In the genomic region with DNA sequence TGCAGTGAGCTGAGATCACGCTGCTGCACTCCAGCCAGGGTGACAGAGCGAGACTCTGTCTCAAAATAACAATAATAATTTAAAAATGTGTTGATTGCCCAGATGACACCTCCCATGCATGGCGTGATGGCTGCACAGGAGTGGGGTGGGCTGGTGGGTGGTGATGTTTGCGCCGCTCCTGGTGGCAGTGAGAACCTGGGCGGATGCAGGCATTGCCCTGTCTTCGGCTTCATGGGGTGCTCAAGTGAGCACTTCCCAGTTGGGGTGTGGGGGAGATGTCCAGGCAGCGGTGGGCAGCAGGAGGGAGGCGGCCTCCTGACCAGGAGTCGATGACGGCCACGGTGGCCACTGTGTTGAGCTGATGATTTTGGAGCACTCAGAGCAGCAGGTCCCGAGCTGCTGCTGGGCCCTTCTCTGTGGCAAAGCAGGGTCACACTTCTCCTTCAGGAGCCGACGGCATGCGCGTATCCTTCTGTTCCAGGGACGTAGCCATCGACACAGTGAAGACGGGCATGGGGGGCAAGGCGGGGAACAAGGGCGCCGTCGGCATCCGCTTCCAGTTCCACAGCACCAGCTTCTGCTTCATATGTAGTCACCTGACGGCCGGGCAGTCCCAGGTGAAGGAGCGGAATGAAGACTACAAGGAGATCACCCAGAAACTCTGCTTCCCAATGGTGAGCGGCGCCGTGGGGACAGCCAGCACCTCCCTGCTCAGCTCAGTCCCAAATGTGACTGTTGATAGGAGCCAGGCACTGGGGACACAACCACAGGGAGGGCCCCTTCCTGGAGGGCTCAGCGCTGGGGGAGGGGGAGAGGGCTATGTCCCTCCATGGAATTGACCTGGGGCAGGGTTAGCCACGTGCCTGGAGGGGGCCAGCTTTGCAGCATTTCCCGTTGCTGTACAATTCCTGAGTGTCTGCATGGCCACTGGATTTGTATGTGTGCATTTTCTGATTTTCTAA, we compare ENCODE assay signal across 1 cellular context.
TF ChIP-seq lines count a peak whose summit lies in the region.

No MANE protein-coding gene starts in this region.

TF ChIP-seq in K562, 482 proteins besides CTCF, POLR2A, EP300 and RAD21 (continued from another document):
- TF ChIP-seq, protein P1, sequence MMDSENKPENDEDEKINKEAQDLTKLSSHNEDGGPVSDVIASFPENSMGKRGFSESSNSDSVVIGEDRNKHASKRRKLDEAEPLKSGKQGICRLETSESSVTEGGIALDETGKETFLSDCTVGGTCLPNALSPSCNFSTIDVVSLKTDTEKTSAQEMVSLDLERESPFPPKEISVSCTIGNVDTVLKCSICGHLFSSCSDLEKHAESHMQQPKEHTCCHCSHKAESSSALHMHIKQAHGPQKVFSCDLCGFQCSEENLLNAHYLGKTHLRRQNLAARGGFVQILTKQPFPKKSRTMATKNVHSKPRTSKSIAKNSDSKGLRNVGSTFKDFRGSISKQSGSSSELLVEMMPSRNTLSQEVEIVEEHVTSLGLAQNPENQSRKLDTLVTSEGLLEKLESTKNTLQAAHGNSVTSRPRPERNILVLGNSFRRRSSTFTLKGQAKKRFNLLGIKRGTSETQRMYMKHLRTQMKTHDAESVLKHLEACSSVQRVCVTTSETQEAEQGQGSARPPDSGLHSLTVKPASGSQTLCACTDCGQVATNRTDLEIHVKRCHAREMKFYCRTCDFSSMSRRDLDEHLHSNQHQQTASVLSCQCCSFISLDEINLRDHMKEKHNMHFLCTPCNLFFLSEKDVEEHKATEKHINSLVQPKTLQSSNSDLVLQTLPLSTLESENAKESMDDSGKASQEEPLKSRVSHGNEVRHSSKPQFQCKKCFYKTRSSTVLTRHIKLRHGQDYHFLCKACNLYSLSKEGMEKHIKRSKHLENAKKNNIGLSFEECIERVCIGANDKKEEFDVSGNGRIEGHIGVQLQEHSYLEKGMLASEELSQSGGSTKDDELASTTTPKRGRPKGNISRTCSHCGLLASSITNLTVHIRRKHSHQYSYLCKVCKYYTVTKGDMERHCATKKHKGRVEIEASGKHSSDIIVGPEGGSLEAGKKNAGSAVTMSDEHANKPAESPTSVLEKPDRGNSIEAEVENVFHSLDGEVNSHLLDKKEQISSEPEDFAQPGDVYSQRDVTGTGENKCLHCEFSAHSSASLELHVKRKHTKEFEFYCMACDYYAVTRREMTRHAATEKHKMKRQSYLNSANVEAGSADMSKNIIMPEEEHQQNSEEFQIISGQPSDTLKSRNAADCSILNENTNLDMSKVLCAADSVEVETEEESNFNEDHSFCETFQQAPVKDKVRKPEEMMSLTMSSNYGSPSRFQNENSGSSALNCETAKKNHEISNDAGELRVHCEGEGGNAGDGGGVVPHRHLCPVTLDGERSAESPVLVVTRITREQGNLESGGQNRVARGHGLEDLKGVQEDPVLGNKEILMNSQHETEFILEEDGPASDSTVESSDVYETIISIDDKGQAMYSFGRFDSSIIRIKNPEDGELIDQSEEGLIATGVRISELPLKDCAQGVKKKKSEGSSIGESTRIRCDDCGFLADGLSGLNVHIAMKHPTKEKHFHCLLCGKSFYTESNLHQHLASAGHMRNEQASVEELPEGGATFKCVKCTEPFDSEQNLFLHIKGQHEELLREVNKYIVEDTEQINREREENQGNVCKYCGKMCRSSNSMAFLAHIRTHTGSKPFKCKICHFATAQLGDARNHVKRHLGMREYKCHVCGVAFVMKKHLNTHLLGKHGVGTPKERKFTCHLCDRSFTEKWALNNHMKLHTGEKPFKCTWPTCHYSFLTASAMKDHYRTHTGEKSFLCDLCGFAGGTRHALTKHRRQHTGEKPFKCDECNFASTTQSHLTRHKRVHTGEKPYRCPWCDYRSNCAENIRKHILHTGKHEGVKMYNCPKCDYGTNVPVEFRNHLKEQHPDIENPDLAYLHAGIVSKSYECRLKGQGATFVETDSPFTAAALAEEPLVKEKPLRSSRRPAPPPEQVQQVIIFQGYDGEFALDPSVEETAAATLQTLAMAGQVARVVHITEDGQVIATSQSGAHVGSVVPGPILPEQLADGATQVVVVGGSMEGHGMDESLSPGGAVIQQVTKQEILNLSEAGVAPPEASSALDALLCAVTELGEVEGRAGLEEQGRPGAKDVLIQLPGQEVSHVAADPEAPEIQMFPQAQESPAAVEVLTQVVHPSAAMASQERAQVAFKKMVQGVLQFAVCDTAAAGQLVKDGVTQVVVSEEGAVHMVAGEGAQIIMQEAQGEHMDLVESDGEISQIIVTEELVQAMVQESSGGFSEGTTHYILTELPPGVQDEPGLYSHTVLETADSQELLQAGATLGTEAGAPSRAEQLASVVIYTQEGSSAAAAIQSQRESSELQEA (IDR thresholded peaks at IDR 0.05; ENCODE audit: low read depth), result no peak
- TF ChIP-seq ARID2 (IDR thresholded peaks at IDR 0.05), result no peak
- TF ChIP-seq EGR1 (conservative IDR thresholded peaks at IDR 0.05), result no peak
- TF ChIP-seq, protein P2, sequence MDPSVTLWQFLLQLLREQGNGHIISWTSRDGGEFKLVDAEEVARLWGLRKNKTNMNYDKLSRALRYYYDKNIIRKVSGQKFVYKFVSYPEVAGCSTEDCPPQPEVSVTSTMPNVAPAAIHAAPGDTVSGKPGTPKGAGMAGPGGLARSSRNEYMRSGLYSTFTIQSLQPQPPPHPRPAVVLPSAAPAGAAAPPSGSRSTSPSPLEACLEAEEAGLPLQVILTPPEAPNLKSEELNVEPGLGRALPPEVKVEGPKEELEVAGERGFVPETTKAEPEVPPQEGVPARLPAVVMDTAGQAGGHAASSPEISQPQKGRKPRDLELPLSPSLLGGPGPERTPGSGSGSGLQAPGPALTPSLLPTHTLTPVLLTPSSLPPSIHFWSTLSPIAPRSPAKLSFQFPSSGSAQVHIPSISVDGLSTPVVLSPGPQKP (CRISPR knock-in tag; IDR thresholded peaks at IDR 0.05), result no peak
- no peak for TF ChIP-seq ZNF431 (CRISPR knock-in tag; IDR thresholded peaks at IDR 0.05)
- TF ChIP-seq, protein P3, sequence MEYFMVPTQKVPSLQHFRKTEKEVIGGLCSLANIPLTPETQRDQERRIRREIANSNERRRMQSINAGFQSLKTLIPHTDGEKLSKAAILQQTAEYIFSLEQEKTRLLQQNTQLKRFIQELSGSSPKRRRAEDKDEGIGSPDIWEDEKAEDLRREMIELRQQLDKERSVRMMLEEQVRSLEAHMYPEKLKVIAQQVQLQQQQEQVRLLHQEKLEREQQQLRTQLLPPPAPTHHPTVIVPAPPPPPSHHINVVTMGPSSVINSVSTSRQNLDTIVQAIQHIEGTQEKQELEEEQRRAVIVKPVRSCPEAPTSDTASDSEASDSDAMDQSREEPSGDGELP (CRISPR knock-in tag; IDR thresholded peaks at IDR 0.05; ENCODE audit: borderline replicate concordance), result no peak
- no peak for TF ChIP-seq NEUROD1 (IDR thresholded peaks at IDR 0.05; ENCODE audit: borderline replicate concordance, low read depth, low read length, partially characterized antibody)
- 0 out of 4 replicates have a peak, but pooled peaks of 1 of the 2 experiments have one; percentile 16 for TF ChIP-seq HDAC1 (IDR thresholded peaks at IDR 0.05)
- 0 out of 2 replicates have a peak, but pooled peaks have one; percentile 30 for TF ChIP-seq POLR2G (IDR thresholded peaks at IDR 0.05; ENCODE audit: low read depth, low read length)
- no peak for TF ChIP-seq ZNF224 (CRISPR knock-in tag; IDR thresholded peaks at IDR 0.05)
- TF ChIP-seq, protein P4, sequence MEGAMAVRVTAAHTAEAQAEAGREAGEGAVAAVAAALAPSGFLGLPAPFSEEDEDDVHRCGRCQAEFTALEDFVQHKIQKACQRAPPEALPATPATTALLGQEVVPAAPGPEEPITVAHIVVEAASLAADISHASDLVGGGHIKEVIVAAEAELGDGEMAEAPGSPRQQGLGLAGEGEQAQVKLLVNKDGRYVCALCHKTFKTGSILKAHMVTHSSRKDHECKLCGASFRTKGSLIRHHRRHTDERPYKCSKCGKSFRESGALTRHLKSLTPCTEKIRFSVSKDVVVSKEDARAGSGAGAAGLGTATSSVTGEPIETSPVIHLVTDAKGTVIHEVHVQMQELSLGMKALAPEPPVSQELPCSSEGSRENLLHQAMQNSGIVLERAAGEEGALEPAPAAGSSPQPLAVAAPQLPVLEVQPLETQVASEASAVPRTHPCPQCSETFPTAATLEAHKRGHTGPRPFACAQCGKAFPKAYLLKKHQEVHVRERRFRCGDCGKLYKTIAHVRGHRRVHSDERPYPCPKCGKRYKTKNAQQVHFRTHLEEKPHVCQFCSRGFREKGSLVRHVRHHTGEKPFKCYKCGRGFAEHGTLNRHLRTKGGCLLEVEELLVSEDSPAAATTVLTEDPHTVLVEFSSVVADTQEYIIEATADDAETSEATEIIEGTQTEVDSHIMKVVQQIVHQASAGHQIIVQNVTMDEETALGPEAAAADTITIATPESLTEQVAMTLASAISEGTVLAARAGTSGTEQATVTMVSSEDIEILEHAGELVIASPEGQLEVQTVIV (CRISPR knock-in tag; IDR thresholded peaks at IDR 0.05; ENCODE audit: borderline replicate concordance), result no peak
- 0 out of 4 replicates have a peak, but pooled peaks of 1 of the 2 experiments have one; percentile 16 for TF ChIP-seq SRF (CRISPR knock-in tag; IDR thresholded peaks at IDR 0.05)
- peak in 1 of 2 experiments; percentile 81; a peak in 2 of 4 replicates for TF ChIP-seq KDM1A (IDR thresholded peaks at IDR 0.05)
- TF ChIP-seq, protein P5, sequence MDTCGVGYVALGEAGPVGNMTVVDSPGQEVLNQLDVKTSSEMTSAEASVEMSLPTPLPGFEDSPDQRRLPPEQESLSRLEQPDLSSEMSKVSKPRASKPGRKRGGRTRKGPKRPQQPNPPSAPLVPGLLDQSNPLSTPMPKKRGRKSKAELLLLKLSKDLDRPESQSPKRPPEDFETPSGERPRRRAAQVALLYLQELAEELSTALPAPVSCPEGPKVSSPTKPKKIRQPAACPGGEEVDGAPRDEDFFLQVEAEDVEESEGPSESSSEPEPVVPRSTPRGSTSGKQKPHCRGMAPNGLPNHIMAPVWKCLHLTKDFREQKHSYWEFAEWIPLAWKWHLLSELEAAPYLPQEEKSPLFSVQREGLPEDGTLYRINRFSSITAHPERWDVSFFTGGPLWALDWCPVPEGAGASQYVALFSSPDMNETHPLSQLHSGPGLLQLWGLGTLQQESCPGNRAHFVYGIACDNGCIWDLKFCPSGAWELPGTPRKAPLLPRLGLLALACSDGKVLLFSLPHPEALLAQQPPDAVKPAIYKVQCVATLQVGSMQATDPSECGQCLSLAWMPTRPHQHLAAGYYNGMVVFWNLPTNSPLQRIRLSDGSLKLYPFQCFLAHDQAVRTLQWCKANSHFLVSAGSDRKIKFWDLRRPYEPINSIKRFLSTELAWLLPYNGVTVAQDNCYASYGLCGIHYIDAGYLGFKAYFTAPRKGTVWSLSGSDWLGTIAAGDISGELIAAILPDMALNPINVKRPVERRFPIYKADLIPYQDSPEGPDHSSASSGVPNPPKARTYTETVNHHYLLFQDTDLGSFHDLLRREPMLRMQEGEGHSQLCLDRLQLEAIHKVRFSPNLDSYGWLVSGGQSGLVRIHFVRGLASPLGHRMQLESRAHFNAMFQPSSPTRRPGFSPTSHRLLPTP (IDR thresholded peaks at IDR 0.05; ENCODE audit: borderline replicate concordance, extremely low read depth, insufficient read length), result no peak
- no peak for TF ChIP-seq XRCC5 (IDR thresholded peaks at IDR 0.05; ENCODE audit: low read depth, low read length)
- no peak for TF ChIP-seq CBFA2T2 (conservative IDR thresholded peaks at IDR 0.05)
- TF ChIP-seq, protein P6, sequence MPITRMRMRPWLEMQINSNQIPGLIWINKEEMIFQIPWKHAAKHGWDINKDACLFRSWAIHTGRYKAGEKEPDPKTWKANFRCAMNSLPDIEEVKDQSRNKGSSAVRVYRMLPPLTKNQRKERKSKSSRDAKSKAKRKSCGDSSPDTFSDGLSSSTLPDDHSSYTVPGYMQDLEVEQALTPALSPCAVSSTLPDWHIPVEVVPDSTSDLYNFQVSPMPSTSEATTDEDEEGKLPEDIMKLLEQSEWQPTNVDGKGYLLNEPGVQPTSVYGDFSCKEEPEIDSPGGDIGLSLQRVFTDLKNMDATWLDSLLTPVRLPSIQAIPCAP (CRISPR knock-in tag; IDR thresholded peaks at IDR 0.05; ENCODE audit: borderline replicate concordance), result no peak
- TF ChIP-seq ZNF764 (CRISPR knock-in tag; IDR thresholded peaks at IDR 0.05; ENCODE audit: low read depth), result no peak
- TF ChIP-seq, protein P7, sequence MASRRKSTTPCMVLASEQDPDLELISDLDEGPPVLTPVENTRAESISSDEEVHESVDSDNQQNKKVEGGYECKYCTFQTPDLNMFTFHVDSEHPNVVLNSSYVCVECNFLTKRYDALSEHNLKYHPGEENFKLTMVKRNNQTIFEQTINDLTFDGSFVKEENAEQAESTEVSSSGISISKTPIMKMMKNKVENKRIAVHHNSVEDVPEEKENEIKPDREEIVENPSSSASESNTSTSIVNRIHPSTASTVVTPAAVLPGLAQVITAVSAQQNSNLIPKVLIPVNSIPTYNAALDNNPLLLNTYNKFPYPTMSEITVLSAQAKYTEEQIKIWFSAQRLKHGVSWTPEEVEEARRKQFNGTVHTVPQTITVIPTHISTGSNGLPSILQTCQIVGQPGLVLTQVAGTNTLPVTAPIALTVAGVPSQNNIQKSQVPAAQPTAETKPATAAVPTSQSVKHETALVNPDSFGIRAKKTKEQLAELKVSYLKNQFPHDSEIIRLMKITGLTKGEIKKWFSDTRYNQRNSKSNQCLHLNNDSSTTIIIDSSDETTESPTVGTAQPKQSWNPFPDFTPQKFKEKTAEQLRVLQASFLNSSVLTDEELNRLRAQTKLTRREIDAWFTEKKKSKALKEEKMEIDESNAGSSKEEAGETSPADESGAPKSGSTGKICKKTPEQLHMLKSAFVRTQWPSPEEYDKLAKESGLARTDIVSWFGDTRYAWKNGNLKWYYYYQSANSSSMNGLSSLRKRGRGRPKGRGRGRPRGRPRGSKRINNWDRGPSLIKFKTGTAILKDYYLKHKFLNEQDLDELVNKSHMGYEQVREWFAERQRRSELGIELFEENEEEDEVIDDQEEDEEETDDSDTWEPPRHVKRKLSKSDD (conservative IDR thresholded peaks at IDR 0.05; ENCODE audit: low read length), result 0 out of 2 replicates have a peak, but pooled peaks have one; percentile 24
- no peak for TF ChIP-seq ZBTB1 (CRISPR knock-in tag; IDR thresholded peaks at IDR 0.05; ENCODE audit: borderline replicate concordance, low read depth)
